In the genomic region with DNA sequence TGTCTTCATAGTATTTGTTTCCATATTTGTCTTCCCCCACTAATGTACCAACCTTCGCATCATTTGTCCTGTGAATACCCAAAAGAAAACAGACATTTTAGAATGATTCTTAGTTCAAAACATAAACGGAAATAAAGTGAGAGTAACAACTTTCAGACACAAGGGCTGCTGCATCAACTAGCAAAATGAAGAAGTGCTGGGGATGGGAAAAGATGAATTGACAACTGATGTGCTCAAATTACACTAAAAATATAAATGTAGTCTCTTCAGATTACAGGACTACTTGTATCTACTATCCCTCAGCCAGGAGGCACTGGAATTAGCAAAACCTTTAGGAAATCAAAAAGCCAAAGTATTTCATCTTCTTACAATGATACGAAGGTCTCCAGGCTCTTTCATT, we compare ENCODE assay signal across 8 cellular contexts. TPM values are rescaled to one million over a fixed set of nuclear protein-coding genes. Genes with fewer than 3 reads are reported as not detected.
A peak's percentile ranks its signal among the peaks of the same experiment; 100 is the strongest.
DNase-seq lines count a peak whose midpoint lies in the region; ATAC-seq and TF ChIP-seq lines count a peak whose summit lies in the region.

No MANE protein-coding gene starts in this region.

- H3K79me2 ChIP-seq in parathyroid adenoma, result peaks cover 12% of the 10 kb centered on the region

- CTCF ChIA-PET in Panc1 (lab: Charles Lee), result no interaction called here
- CTCF ChIA-PET in HEK293T (lab: Yijun Ruan, JAX), result no interaction called here

- in situ Hi-C loops in Panc1 (cut with HindIII; ENCODE audit: low pct_unique_long_range_greater_than_20kb, low sequenced_read_pairs), result no loop called here

- no TSS peak for BruUV-seq in Panc1 (replicated peaks; lab: Mats Ljungman, UMichigan)

- peak overlapping the region; percentile 56 for H3K9ac ChIP-seq in parathyroid adenoma

- no peak for DNase-seq in GM06990 (ENCODE audit: extremely low read depth, insufficient read length)
- no peak for DNase-seq in Panc1 (ENCODE audit: low read depth, low spot score)
- no peak for DNase-seq in epithelial cell of prostate (ENCODE audit: low read depth, low spot score)
- DNase-seq in NCI-H2171 (lab: John Stamatoyannopoulos, UW), result no peak
- DNase-seq in stimulated activated CD4-positive, alpha-beta T cell treated with anti-CD3 and anti-CD28 coated beads, Interleukin-2, amount 100 ng/mL, for 48 hours, result no peak
- DNase-seq in HEK293T (ENCODE audit: extremely low spot score), result no peak

- peaks cover 4% of the 10 kb centered on the region; the same call in 1 of the 2 replicates for H3K4me1 ChIP-seq in Panc1 (ENCODE audit: control insufficient read depth, insufficient read depth, low read length)
- H3K4me1 ChIP-seq in parathyroid adenoma, result no peaks in the 10 kb centered on the region

- TF ChIP-seq CTCF in GM06990 (IDR thresholded peaks at IDR 0.05; ENCODE audit: insufficient read depth, low read length, poor library complexity, severe bottlenecking), result no peak
- TF ChIP-seq CTCF in Panc1 (IDR thresholded peaks at IDR 0.05), result no peak
- TF ChIP-seq CTCF in parathyroid adenoma (IDR thresholded peaks at IDR 0.05), result no peak

- H3K27ac ChIP-seq in Panc1 (ENCODE audit: low read length) (peak overlapping the region; percentile 88), epithelial cell of prostate (peak overlapping the region; percentile 71), parathyroid adenoma (peak overlapping the region; percentile 82)

- POLR2A ChIA-PET in Panc1 (lab: Charles Lee), result no interaction called here
- POLR2A ChIA-PET in HEK293T (lab: Yijun Ruan, JAX), result interaction anchor here (0.5 to 1.4 kb wide), 14 partner anchors 9 to 472 kb away, joined by 3 to 15 read pairs (median 4); no protein-coding TSS in a partner anchor

- no peak for ATAC-seq in Panc1
- no peak for ATAC-seq in HG03135 (IDR thresholded peaks at IDR 0.05; ENCODE audit: unreplicated experiment)

- H3K36me3 ChIP-seq in GM06990 (ENCODE audit: control insufficient read depth, insufficient read depth, low read length), result no peaks in the 10 kb centered on the region; the same call in 1 of the 2 replicates
- H3K36me3 ChIP-seq in Panc1 (ENCODE audit: control insufficient read depth, insufficient read depth, low read length), result peaks cover 3% of the 10 kb centered on the region; the same call in 1 of the 2 replicates
- H3K36me3 ChIP-seq in parathyroid adenoma (ENCODE audit: control insufficient read depth, insufficient read depth, low read length), result no peaks in the 10 kb centered on the region

- H3K27me3 ChIP-seq in GM06990 (replicated peaks; ENCODE audit: control insufficient read depth, insufficient read depth, low read length) (no peaks in the 10 kb centered on the region), Panc1 (ENCODE audit: control insufficient read depth, insufficient read depth, low read length) (no peaks in the 10 kb centered on the region), parathyroid adenoma (ENCODE audit: control insufficient read depth, insufficient read depth, low read length) (no peaks in the 10 kb centered on the region)

- H3K9me3 ChIP-seq in Panc1 (ENCODE audit: control insufficient read depth, insufficient read depth, low read depth, low read length) (no peaks in the 10 kb centered on the region), parathyroid adenoma (ENCODE audit: control insufficient read depth, low read length) (no peaks in the 10 kb centered on the region)

- peak overlapping the region; percentile 81 for H2AFZ ChIP-seq in parathyroid adenoma

- peak overlapping the region; percentile 56 for H3K4me2 ChIP-seq in parathyroid adenoma (ENCODE audit: low read length)

- H3K4me3 ChIP-seq in GM06990 (replicated peaks; ENCODE audit: low read depth, low read length) (peak overlapping the region; percentile 82), Panc1 (ENCODE audit: low read depth in 2 of 2, low read length in 2 of 2) (peak overlapping the region; percentile 77 to 93), parathyroid adenoma (ENCODE audit: low read depth, low read length) (peak overlapping the region; percentile 81)

- intact Hi-C loops in Panc1 (cut with micrococcal nuclease; ENCODE audit: unreplicated experiment), result no loop called here

TF ChIP-seq in HEK293T, 16 proteins besides CTCF, POLR2A, EP300 and RAD21:
- no peak for TF ChIP-seq ZNF384 (IDR thresholded peaks at IDR 0.05)

RNA-seq across cellular contexts. Expression of gene NDUFA12, which starts 0.7 kb away (rescaled TPM):
- 108 TPM for total RNA-seq in Panc1 (2021; ENCODE audit: unreplicated experiment)
- polyA plus RNA-seq in Panc1 (2012; ENCODE audit: insufficient read length), result 105 TPM
